15 cellular contexts compared by ENCODE assay signal in genomic region chr12:106193404-106194215, GRCh38. TPM values are rescaled to one million over a fixed set of nuclear protein-coding genes. Genes with fewer than 3 reads are reported as not detected.
"Had no signal": no experiment of that assay in that cellular context is flagged by ENCODE, and none has a peak within 500 bp of the region (broad histone marks: within the 10 kb centered on the region; RNA-seq: fewer than 3 reads in every experiment).

No MANE protein-coding gene starts in this region.

- H3K9me3 ChIP-seq: psoas muscle, right lobe of liver, upper lobe of left lung had no signal

- H3K36me3 ChIP-seq: right lobe of liver, upper lobe of left lung had no signal

- H3K79me2 ChIP-seq: hepatocyte had no signal

- H3K27ac ChIP-seq: hepatocyte, upper lobe of left lung had no signal

- H3K4me2 ChIP-seq: hepatocyte, smooth muscle cell had no signal

- H2AFZ ChIP-seq: hepatocyte had no signal

- DNase-seq: activated CD4-positive, alpha-beta T cell treated with anti-CD3 and anti-CD28 coated beads, Interleukin-2, amount 10 ng/mL, durations not matched to agents 7 days and 5 days; activated naive CD4-positive, alpha-beta T cell treated with Interleukin-2 at 50 U/mL for 16 hours; aorta; erythroblast; islet precursor cell; psoas muscle; right lobe of liver; stimulated activated CD4-positive, alpha-beta T cell treated with anti-CD3 and anti-CD28 coated beads, Interleukin-4, amount 100 ng/mL, for 4 hours; stimulated activated CD8-positive, alpha-beta memory T cell treated with anti-CD3 and anti-CD28 coated beads, Interleukin-4, amount 100 ng/mL, for 48 hours; stimulated activated naive CD4-positive, alpha-beta T cell treated with Interleukin-2 at 50 U/mL for 16 hours; upper lobe of left lung had no signal

- H3K4me3 ChIP-seq: dorsolateral prefrontal cortex, hepatocyte, psoas muscle, right lobe of liver, smooth muscle cell, upper lobe of left lung had no signal

- H3K27me3 ChIP-seq: hepatocyte, right lobe of liver, upper lobe of left lung had no signal

- ATAC-seq: natural killer cell treated with Interleukin-12 subunit alpha and Interleukin-12 subunit beta and Interleukin-15 and Interleukin-18, amount 100 ng/mL, for 72 hours; psoas muscle had no signal

RNA-seq across cellular contexts. Expression of gene NUAK1, which starts 54.9 kb away (rescaled TPM):
- total RNA-seq: activated CD4-positive, alpha-beta T cell treated with anti-CD3 and anti-CD28 coated beads, Interleukin-2, amount 10 ng/mL, durations not matched to agents 7 days and 5 days had no signal
